In the genomic region with DNA sequence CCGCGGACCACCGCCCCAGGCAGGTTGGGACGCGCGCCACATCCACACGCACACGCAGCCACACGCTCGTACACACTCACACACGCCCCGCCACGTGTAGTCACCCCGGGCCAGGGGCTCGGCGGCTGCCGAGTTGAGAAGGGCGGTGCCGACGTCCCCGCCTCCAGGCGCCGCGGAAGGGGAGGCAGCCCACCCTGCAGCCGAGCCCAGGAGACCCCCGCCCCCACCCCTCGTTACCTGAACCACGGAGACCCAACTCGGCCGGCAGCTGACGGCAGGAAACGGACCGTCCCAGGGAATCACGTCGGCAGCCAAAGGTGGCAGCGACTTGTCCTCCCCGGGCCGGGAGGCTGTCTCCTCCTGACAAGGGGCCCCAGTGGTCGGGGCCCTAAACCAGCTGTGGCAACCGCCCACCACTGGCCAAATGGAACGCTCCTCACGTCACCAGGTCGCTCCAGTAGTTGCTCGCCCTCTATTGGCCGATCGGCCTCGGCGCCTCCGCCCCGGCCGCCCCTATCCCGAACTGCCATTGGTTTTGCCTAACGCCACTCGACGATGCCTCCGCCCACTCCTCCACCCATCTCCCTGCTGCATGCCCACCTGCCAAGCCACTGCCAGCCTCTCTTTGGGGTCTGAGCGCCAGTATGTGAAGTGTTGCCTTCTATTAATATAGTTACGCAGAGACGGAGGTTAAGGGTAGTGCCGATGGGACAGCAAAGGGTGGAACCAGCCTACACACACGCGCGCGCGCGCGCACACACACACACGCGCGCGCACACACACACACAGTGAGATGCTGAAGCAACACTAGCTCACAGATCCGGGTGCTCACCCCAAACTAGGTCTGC, we compare ENCODE assay signal across 1 cellular context.
TF ChIP-seq lines count a peak whose summit lies in the region.

TSS of gene ZDHHC9 (minus strand) at position 428 of the 848 bp plus-strand sequence. CDS start 1,941 bp downstream, outside the sequence.

TF ChIP-seq in SK-N-SH, 30 proteins besides CTCF, POLR2A, EP300 and RAD21 (continued from another document):
- TF ChIP-seq RCOR1 (IDR thresholded peaks at IDR 0.05; ENCODE audit: low read length), result no peak
- no peak for TF ChIP-seq YY1 (IDR thresholded peaks at IDR 0.05; ENCODE audit: low read depth)
- TF ChIP-seq TAF1 (IDR thresholded peaks at IDR 0.05; ENCODE audit: borderline replicate concordance, low read depth, low read length), result no peak
- TF ChIP-seq FOSL2 (IDR thresholded peaks at IDR 0.05; ENCODE audit: borderline replicate concordance, low read depth), result no peak
- peak; percentile 78 for TF ChIP-seq MXI1 (IDR thresholded peaks at IDR 0.05; ENCODE audit: low read depth, low read length)
- no peak for TF ChIP-seq MAX (IDR thresholded peaks at IDR 0.05; ENCODE audit: low read depth)
- no peak for TF ChIP-seq SIN3A (IDR thresholded peaks at IDR 0.05; ENCODE audit: borderline replicate concordance, low read depth, low read length)
- TF ChIP-seq, protein P1, sequence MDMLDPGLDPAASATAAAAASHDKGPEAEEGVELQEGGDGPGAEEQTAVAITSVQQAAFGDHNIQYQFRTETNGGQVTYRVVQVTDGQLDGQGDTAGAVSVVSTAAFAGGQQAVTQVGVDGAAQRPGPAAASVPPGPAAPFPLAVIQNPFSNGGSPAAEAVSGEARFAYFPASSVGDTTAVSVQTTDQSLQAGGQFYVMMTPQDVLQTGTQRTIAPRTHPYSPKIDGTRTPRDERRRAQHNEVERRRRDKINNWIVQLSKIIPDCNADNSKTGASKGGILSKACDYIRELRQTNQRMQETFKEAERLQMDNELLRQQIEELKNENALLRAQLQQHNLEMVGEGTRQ (IDR thresholded peaks at IDR 0.05; ENCODE audit: borderline replicate concordance, low read depth, low read length), result no peak
- TF ChIP-seq NFIC (IDR thresholded peaks at IDR 0.05; ENCODE audit: borderline replicate concordance), result no peak
- no peak for TF ChIP-seq GABPA (IDR thresholded peaks at IDR 0.05; ENCODE audit: low read depth)
